ENCODE assay signal across 9 cellular contexts in the genomic region with DNA sequence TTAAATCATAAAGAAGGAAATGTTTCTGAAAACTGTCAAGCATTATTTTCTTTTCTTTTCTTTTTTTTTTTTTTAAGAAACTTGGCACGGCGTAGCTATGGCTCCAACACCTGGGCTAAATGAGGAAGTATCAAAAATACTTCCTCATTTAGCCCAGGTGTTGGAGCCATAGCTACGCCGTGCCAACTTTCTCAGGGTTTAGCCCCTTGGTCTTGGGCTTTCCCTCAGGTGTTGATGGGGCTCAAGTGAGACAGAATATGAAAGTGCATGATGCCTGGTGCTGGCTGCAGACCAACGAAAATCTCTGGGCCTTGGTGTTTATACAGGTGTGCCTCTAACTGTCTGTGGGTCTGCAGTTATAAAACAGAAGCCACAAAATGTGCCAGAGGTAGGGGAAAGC.
DNase-seq lines count a peak whose midpoint lies in the region; ATAC-seq and TF ChIP-seq lines count a peak whose summit lies in the region.
"Had no signal": no experiment of that assay in that cellular context is flagged by ENCODE, and none has a peak within 500 bp of the region (broad histone marks: within the 10 kb centered on the region; RNA-seq: fewer than 3 reads in every experiment).

No MANE protein-coding gene starts in this region.

- H3K36me3 Mint-ChIP-seq in stimulated activated naive CD8-positive, alpha-beta T cell treated with anti-CD3 and anti-CD28 coated beads, Interleukin-15, Interleukin-2, amounts not matched to agents 100 ng/mL and 50 ng/mL, for 24 hours (ENCODE audit: low read depth), result no peaks in the 10 kb centered on the region
- H3K36me3 Mint-ChIP-seq in WTC11, result no peaks in the 10 kb centered on the region
- H3K36me3 Mint-ChIP-seq: activated naive CD4-positive, alpha-beta T cell treated with anti-CD3 and anti-CD28 coated beads, Interleukin-2, amount 50 U/mL, for 24 hours had no signal

- peak; percentile 55 to 87 for DNase-seq in NCI-H2081 (lab: John Stamatoyannopoulos, UW)
- no peak for DNase-seq in activated T-cell treated with anti-CD3 and anti-CD28 coated beads, Interleukin-2, amount 50 U/mL, for 1 hour
- no peak for DNase-seq in T1000 (lab: John Stamatoyannopoulos, UW)
- no peak for DNase-seq in WTC11 (ENCODE audit: low spot score)

- H3K4me3 Mint-ChIP-seq in stimulated activated naive CD8-positive, alpha-beta T cell treated with anti-CD3 and anti-CD28 coated beads, Interleukin-15, Interleukin-2, amounts not matched to agents 100 ng/mL and 50 ng/mL, for 24 hours, result no peak overlapping the region
- H3K4me3 Mint-ChIP-seq in WTC11, result no peak overlapping the region
- H3K4me3 Mint-ChIP-seq: activated naive CD4-positive, alpha-beta T cell treated with anti-CD3 and anti-CD28 coated beads, Interleukin-2, amount 50 U/mL, for 24 hours; T-helper 1 cell treated with Interleukin-12 subunit alpha and Interleukin-12 subunit beta and Interleukin-4 antibody, amounts not matched to agents 30 μg/mL and 1 μg/mL, for 36 hours had no signal

- CTCF ChIA-PET in WTC11 (lab: Charles Lee), result no interaction called here

- POLR2A ChIA-PET in WTC11 (lab: Charles Lee), result no interaction called here

- H3K4me1 Mint-ChIP-seq in stimulated activated naive CD8-positive, alpha-beta T cell treated with anti-CD3 and anti-CD28 coated beads, Interleukin-15, Interleukin-2, amounts not matched to agents 100 ng/mL and 50 ng/mL, for 24 hours (ENCODE audit: low read depth), result peaks cover 18% of the 10 kb centered on the region
- H3K4me1 Mint-ChIP-seq in WTC11, result no peaks in the 10 kb centered on the region
- H3K4me1 Mint-ChIP-seq: activated naive CD4-positive, alpha-beta T cell treated with anti-CD3 and anti-CD28 coated beads, Interleukin-2, amount 50 U/mL, for 24 hours had no signal

- TF ChIP-seq CTCF in WTC11 (IDR thresholded peaks at IDR 0.05), result no peak

- H3K9me3 Mint-ChIP-seq in stimulated activated naive CD8-positive, alpha-beta T cell treated with anti-CD3 and anti-CD28 coated beads, Interleukin-15, Interleukin-2, amounts not matched to agents 100 ng/mL and 50 ng/mL, for 24 hours, result no peaks in the 10 kb centered on the region
- H3K9me3 Mint-ChIP-seq in WTC11, result peaks cover 5% of the 10 kb centered on the region
- H3K9me3 Mint-ChIP-seq: activated naive CD4-positive, alpha-beta T cell treated with anti-CD3 and anti-CD28 coated beads, Interleukin-2, amount 50 U/mL, for 24 hours; T-helper 1 cell treated with Interleukin-12 subunit alpha and Interleukin-12 subunit beta and Interleukin-4 antibody, amounts not matched to agents 30 μg/mL and 1 μg/mL, for 36 hours had no signal

- no peaks in the 10 kb centered on the region for H3K27me3 Mint-ChIP-seq in stimulated activated naive CD8-positive, alpha-beta T cell treated with anti-CD3 and anti-CD28 coated beads, Interleukin-15, Interleukin-2, amounts not matched to agents 100 ng/mL and 50 ng/mL, for 24 hours
- H3K27me3 Mint-ChIP-seq in WTC11 (ENCODE audit: low read depth), result no peaks in the 10 kb centered on the region
- H3K27me3 Mint-ChIP-seq: activated naive CD4-positive, alpha-beta T cell treated with anti-CD3 and anti-CD28 coated beads, Interleukin-2, amount 50 U/mL, for 24 hours had no signal

- peak overlapping the region; percentile 76 for H3K27ac Mint-ChIP-seq in stimulated activated naive CD8-positive, alpha-beta T cell treated with anti-CD3 and anti-CD28 coated beads, Interleukin-15, Interleukin-2, amounts not matched to agents 100 ng/mL and 50 ng/mL, for 24 hours
- H3K27ac Mint-ChIP-seq in WTC11, result no peak overlapping the region
- H3K27ac Mint-ChIP-seq: activated naive CD4-positive, alpha-beta T cell treated with anti-CD3 and anti-CD28 coated beads, Interleukin-2, amount 50 U/mL, for 24 hours; T-helper 1 cell treated with Interleukin-12 subunit alpha and Interleukin-12 subunit beta and Interleukin-4 antibody, amounts not matched to agents 30 μg/mL and 1 μg/mL, for 36 hours had no signal

- peak; percentile 43 for ATAC-seq in GM19372 (IDR thresholded peaks at IDR 0.05; ENCODE audit: low read depth, unreplicated experiment)
- peak; percentile 67 for ATAC-seq in HG02943 (IDR thresholded peaks at IDR 0.05; ENCODE audit: low read depth, unreplicated experiment)
- ATAC-seq in WTC11, result no peak

TF ChIP-seq in WTC11, 78 proteins besides CTCF, POLR2A, EP300 and RAD21:
- TF ChIP-seq NFATC4 (CRISPR knock-in tag; IDR thresholded peaks at IDR 0.05) (no peak), ZNF121 (CRISPR knock-in tag; IDR thresholded peaks at IDR 0.05) (no peak), ETV6 (CRISPR knock-in tag; IDR thresholded peaks at IDR 0.05) (no peak), GRHL2 (CRISPR knock-in tag; IDR thresholded peaks at IDR 0.05; ENCODE audit: insufficient replicate concordance, severe bottlenecking) (no peak)

Comparison
In these comparisons a context has a peak if more than half of its experiments do, and no peak if none do; other contexts are left out.
1. DNase-seq: peak in NCI-H2081 (2 of 2); none in activated T-cell treated with anti-CD3 and anti-CD28 coated beads, Interleukin-2, amount 50 U/mL, for 1 hour (single experiment), T1000 (single experiment) and WTC11 (single experiment).